In the genomic region with DNA sequence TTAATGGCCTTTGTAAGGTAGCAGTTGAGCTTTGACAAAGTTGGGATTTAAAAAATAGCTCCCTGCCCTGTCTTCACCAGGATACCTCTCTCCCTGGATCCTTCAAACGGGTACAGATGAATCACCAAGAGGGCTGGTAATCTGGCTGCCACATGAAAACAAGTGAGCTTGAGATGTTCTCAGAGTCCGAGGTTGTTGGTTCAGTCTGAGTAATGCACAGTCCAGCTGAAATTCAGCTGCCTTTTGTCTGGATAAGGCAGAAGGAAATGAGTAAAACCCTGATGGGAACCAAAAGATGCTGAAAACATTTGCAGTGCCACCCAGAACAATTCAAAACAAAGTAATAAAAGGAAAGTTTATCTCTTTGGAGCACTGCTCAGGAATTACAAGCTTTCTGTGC, we compare ENCODE assay signal across 10 cellular contexts.
DNase-seq lines count a peak whose midpoint lies in the region; ATAC-seq, FAIRE-seq and TF ChIP-seq lines count a peak whose summit lies in the region.
"Had no signal": no experiment of that assay in that cellular context is flagged by ENCODE, and none has a peak within 500 bp of the region (broad histone marks: within the 10 kb centered on the region; RNA-seq: fewer than 3 reads in every experiment).

No MANE protein-coding gene starts in this region.

- H4K20me1 ChIP-seq in GM23248 (ENCODE audit: insufficient read depth) = no peaks in the 10 kb centered on the region

- no peaks in the 10 kb centered on the region for H3K9me3 ChIP-seq in GM23248 (ENCODE audit: low read depth)
- H3K9me3 ChIP-seq in kidney (ENCODE audit: control insufficient read depth in 1 of 2, low read length in 2 of 2) = no peaks in the 10 kb centered on the region

- H2AFZ ChIP-seq in GM23248 = peak overlapping the region; percentile 76

- H3K9ac ChIP-seq in GM23248 = peak overlapping the region; percentile 80
- no peak overlapping the region for H3K9ac ChIP-seq in kidney (ENCODE audit: low read length in 2 of 2)

- peak overlapping the region; percentile 67 for H3K4me3 ChIP-seq in GM23248
- H3K4me3 ChIP-seq in skin epidermis = no peak overlapping the region
- peak overlapping the region in 1 of 2 donors; percentile 9 for H3K4me3 ChIP-seq in kidney (ENCODE audit: low read length in 2 of 2)

- DNase-seq in GM23248 (peak; percentile 96), amniotic epithelial cell (ENCODE audit: low read depth) (peak; percentile 100), left ventricle myocardium superior (no peak), kidney (no peak), SHP77 treated with DMSO at 0.1 percent for 48 hours (lab: John Stamatoyannopoulos, UW) (no peak)
- no peak for DNase-seq in activated CD8-positive, alpha-beta memory T cell treated with anti-CD3 and anti-CD28 coated beads for 24 hours
- DNase-seq: activated effector memory CD4-positive, alpha-beta T cell treated with Interleukin-2 at 50 U/mL for 16 hours; stimulated activated CD4-positive, alpha-beta T cell treated with anti-CD3 and anti-CD28 coated beads, Interleukin-4, amount 100 ng/mL, for 24 hours had no signal

- no peak for TF ChIP-seq CTCF in kidney (IDR thresholded peaks at IDR 0.05; ENCODE audit: borderline replicate concordance, extremely low read depth, insufficient read depth)

- H3K4me2 ChIP-seq in GM23248 (ENCODE audit: unreplicated experiment) = peak overlapping the region; percentile 87

- H3K36me3 ChIP-seq in GM23248 (ENCODE audit: low read depth) (no peaks in the 10 kb centered on the region), kidney (ENCODE audit: control insufficient read depth in 1 of 2, insufficient read depth in 2 of 2, low read length in 2 of 2) (no peaks in the 10 kb centered on the region)

- H3K4me1 ChIP-seq in GM23248 (ENCODE audit: insufficient read depth) = peaks cover 27% of the 10 kb centered on the region
- peaks cover 0 to 2% of the 10 kb centered on the region in 2 donors for H3K4me1 ChIP-seq in kidney (ENCODE audit: control insufficient read depth in 1 of 2, insufficient read depth in 1 of 2, low read depth in 1 of 2, low read length in 2 of 2)

- no peaks in the 10 kb centered on the region for H3K79me2 ChIP-seq in GM23248 (ENCODE audit: insufficient read depth)

- WGBS in GM23248 (ENCODE audit: low coverage in 1 of 2, low lambda C conversion rate in 2 of 2, missing lambda C conversion rate in 2 of 2), 2 experiments = 0 to 2% methylated on average over 2 of the region's 2 CpGs

- ATAC-seq in left ventricle myocardium superior (peak; percentile 67), HG03442 (IDR thresholded peaks at IDR 0.05; ENCODE audit: unreplicated experiment) (no peak)

- intact Hi-C loops in left ventricle myocardium superior (cut with micrococcal nuclease) = no loop called here
- intact Hi-C loops in kidney (cut with DNase I) = no loop called here

- H3F3A ChIP-seq in GM23248 (ENCODE audit: insufficient read depth) = peaks cover 44% of the 10 kb centered on the region

- in situ Hi-C loops in GM23248 (cut with MboI) = no loop called here

- FAIRE-seq in kidney (lab: Jason Lieb, UNC) = no peak

- no peaks in the 10 kb centered on the region for H3K27me3 ChIP-seq in GM23248 (replicated peaks; ENCODE audit: insufficient read depth)

- H3K27ac ChIP-seq in GM23248 (peak overlapping the region; percentile 97), skin epidermis (peak overlapping the region in 18 of 21 experiments; percentile 0 to 84 (median 62)), kidney (ENCODE audit: low read depth in 2 of 2, low read length in 2 of 2) (peak overlapping the region in 1 of 2 donors; percentile 2)

- H3K9me2 ChIP-seq in GM23248 (ENCODE audit: insufficient read depth) = no peaks in the 10 kb centered on the region

Comparison
In these comparisons a context has a peak if more than half of its experiments do, and no peak if none do; other contexts are left out.
1. DNase-seq: peak in GM23248 (single experiment) and amniotic epithelial cell (single experiment); none in left ventricle myocardium superior (single experiment), activated CD8-positive, alpha-beta memory T cell treated with anti-CD3 and anti-CD28 coated beads for 24 hours (single experiment), kidney (single experiment) and SHP77 treated with DMSO at 0.1 percent for 48 hours (single experiment).